In genomic region chr10:110462308-110463095, GRCh38 we compare ENCODE assay signal across 2 cellular contexts.
A peak's percentile ranks its signal among the peaks of the same experiment; 100 is the strongest.
TF ChIP-seq lines count a peak whose summit lies in the region.

No MANE protein-coding gene starts in this region.

TF ChIP-seq in A549, 52 proteins besides CTCF, POLR2A, EP300 and RAD21 (continued from another document):
- no peak for TF ChIP-seq CBX8 (IDR thresholded peaks at IDR 0.05)
- TF ChIP-seq MAFK (IDR thresholded peaks at IDR 0.05; ENCODE audit: partially characterized antibody), result no peak
- no peak for TF ChIP-seq CHD4 (IDR thresholded peaks at IDR 0.05; ENCODE audit: borderline replicate concordance)
- TF ChIP-seq BCL3 (IDR thresholded peaks at IDR 0.05), result no peak
- TF ChIP-seq KDM1A (IDR thresholded peaks at IDR 0.05; ENCODE audit: low read depth), result no peak
- TF ChIP-seq HDAC2 (IDR thresholded peaks at IDR 0.05), result no peak
- TF ChIP-seq ZSCAN20 (CRISPR knock-in tag; IDR thresholded peaks at IDR 0.05), result no peak
- TF ChIP-seq MAZ (IDR thresholded peaks at IDR 0.05; ENCODE audit: borderline replicate concordance, low read depth, low read length), result no peak
- TF ChIP-seq ZFP36 (IDR thresholded peaks at IDR 0.05; ENCODE audit: borderline replicate concordance, partially characterized antibody), result no peak
- no peak for TF ChIP-seq USF2 (IDR thresholded peaks at IDR 0.05)

TF ChIP-seq in HEK293, 187 proteins besides CTCF, POLR2A, EP300 and RAD21:
- no peak for TF ChIP-seq ZNF518A (tag by site-specific recombination; conservative IDR thresholded peaks at IDR 0.05; ENCODE audit: low read depth)
- TF ChIP-seq SCRT2 (tag by site-specific recombination; IDR thresholded peaks at IDR 0.05), result peak; percentile 47; the same call in 1 of the 2 replicates
- TF ChIP-seq ZFP69B (tag by site-specific recombination; IDR thresholded peaks at IDR 0.05), result no peak
- no peak for TF ChIP-seq GLIS1 (tag by site-specific recombination; IDR thresholded peaks at IDR 0.05)
- no peak for TF ChIP-seq ZNF549 (tag by site-specific recombination; IDR thresholded peaks at IDR 0.05)
- no peak for TF ChIP-seq ZNF433 (tag by site-specific recombination; IDR thresholded peaks at IDR 0.05; ENCODE audit: low read depth)
